ENCODE assay signal across 29 cellular contexts in genomic region chr15:60740231-60740630, GRCh38.
"Had no signal": no experiment of that assay in that cellular context is flagged by ENCODE, and none has a peak within 500 bp of the region (broad histone marks: within the 10 kb centered on the region; RNA-seq: fewer than 3 reads in every experiment).

No MANE protein-coding gene starts in this region.

- H3K36me3 ChIP-seq: brain microvascular endothelial cell, heart left ventricle, left ventricle myocardium inferior, neural progenitor cell, stomach, tibial artery, upper lobe of right lung had no signal

- H3K27me3 Mint-ChIP-seq: activated CD4-positive, alpha-beta T cell treated with anti-CD3 and anti-CD28 coated beads for 36 hours; stimulated activated naive B cell treated with anti-CD40 and anti-IgM and Interleukin-4, amounts not matched to agents 10 μg/mL and 1 μg/mL and 100 μg/mL, for 72 hours had no signal

- H3K4me1 Mint-ChIP-seq: naive B cell; stimulated activated naive B cell treated with anti-CD40 and anti-IgM and Interleukin-4, amounts not matched to agents 10 μg/mL and 1 μg/mL and 100 μg/mL, for 72 hours had no signal

- ATAC-seq: esophagus mucosa; heart left ventricle; stimulated activated naive B cell treated with anti-CD40 and anti-IgM and Interleukin-4, amounts not matched to agents 10 μg/mL and 1 μg/mL and 100 μg/mL, for 72 hours had no signal

- H3K4me1 ChIP-seq: heart left ventricle, left ventricle myocardium inferior, parathyroid adenoma, tibial artery had no signal

- H3K4me3 Mint-ChIP-seq: activated CD4-positive, alpha-beta T cell treated with anti-CD3 and anti-CD28 coated beads for 36 hours; endodermal cell; mesothelial cell of epicardium; neural progenitor cell; stimulated activated naive B cell treated with anti-CD40 and anti-IgM and Interleukin-4, amounts not matched to agents 10 μg/mL and 1 μg/mL and 100 μg/mL, for 72 hours had no signal

- H3K27ac ChIP-seq: brain microvascular endothelial cell, heart left ventricle, left ventricle myocardium inferior, parathyroid adenoma, psoas muscle, stomach, tibial artery, upper lobe of right lung had no signal

- H3K9ac ChIP-seq: neural progenitor cell, parathyroid adenoma had no signal

- H3K4me2 ChIP-seq: smooth muscle cell had no signal

- DNase-seq: activated CD4-positive, alpha-beta T cell treated with anti-CD3 and anti-CD28 coated beads for 36 hours; activated CD4-positive, alpha-beta T cell treated with anti-CD3 and anti-CD28 coated beads, Interleukin-2, amount 50 U/mL, for 48 hours; activated CD4-positive, CD25-positive, alpha-beta regulatory T cell; activated CD8-positive, alpha-beta memory T cell treated with anti-CD3 and anti-CD28 coated beads for 24 hours; activated effector memory CD4-positive, alpha-beta T cell treated with anti-CD3 and anti-CD28 coated beads, Interleukin-2, amount 50 U/mL, for 16 hours; activated naive CD4-positive, alpha-beta T cell treated with anti-CD3 and anti-CD28 coated beads, Interleukin-2, amount 50 U/mL, for 16 hours; amniotic stem cell; brain microvascular endothelial cell; endodermal cell; heart left ventricle; hypothalamus; kidney glomerular epithelial cell; left ventricle myocardium inferior; naive B cell; occipital lobe; psoas muscle; stimulated activated CD4-positive, alpha-beta T cell treated with anti-CD3 and anti-CD28 coated beads, Interleukin-1b, Interleukin-23, amount 100 ng/mL, for 48 hours; stimulated activated CD4-positive, alpha-beta T cell treated with anti-CD3 and anti-CD28 coated beads, Interleukin-4, amount 100 ng/mL, for 4 hours; stimulated activated CD8-positive, alpha-beta memory T cell treated with anti-CD3 and anti-CD28 coated beads, Interleukin-4, amount 100 ng/mL, for 48 hours; stimulated activated naive B cell treated with anti-CD40 and anti-IgM and Interleukin-4, amounts not matched to agents 10 μg/mL and 1 μg/mL and 100 μg/mL, for 72 hours; stomach; T-helper 1 cell; tibial artery; upper lobe of right lung had no signal

- H3K9me3 ChIP-seq: psoas muscle, upper lobe of right lung had no signal

- H2AFZ ChIP-seq: neural progenitor cell, parathyroid adenoma had no signal

- H3K36me3 Mint-ChIP-seq: naive B cell; neural progenitor cell; stimulated activated naive B cell treated with anti-CD40 and anti-IgM and Interleukin-4, amounts not matched to agents 10 μg/mL and 1 μg/mL and 100 μg/mL, for 72 hours had no signal

- H3K4me3 ChIP-seq: heart left ventricle, left ventricle myocardium inferior, neural progenitor cell, psoas muscle, smooth muscle cell, stomach, tibial artery, upper lobe of right lung had no signal

- H3K27me3 ChIP-seq: brain microvascular endothelial cell, heart left ventricle, neural progenitor cell, stomach, tibial artery, upper lobe of right lung had no signal

- H3K27ac Mint-ChIP-seq: activated CD4-positive, alpha-beta T cell treated with anti-CD3 and anti-CD28 coated beads for 36 hours; endodermal cell; mesothelial cell of epicardium; naive B cell; neural progenitor cell; stimulated activated naive B cell treated with anti-CD40 and anti-IgM and Interleukin-4, amounts not matched to agents 10 μg/mL and 1 μg/mL and 100 μg/mL, for 72 hours had no signal
